Comparison of ENCODE assay signal across 27 cellular contexts in genomic region chr2:202118168-202118567, GRCh38. TPM values are rescaled to one million over a fixed set of nuclear protein-coding genes. Genes with fewer than 3 reads are reported as not detected.
"Had no signal": no experiment of that assay in that cellular context is flagged by ENCODE, and none has a peak within 500 bp of the region (broad histone marks: within the 10 kb centered on the region; RNA-seq: fewer than 3 reads in every experiment).

No MANE protein-coding gene starts in this region.

- H3K36me3 ChIP-seq: left lung, lower lobe of right lung, pancreas, prostate gland, sigmoid colon, spleen, thyroid gland, transverse colon, upper lobe of left lung, vagina had no signal

- H3K9me3 ChIP-seq: lower lobe of right lung, pancreas, prostate gland, sigmoid colon, testis, thyroid gland, transverse colon, upper lobe of left lung, vagina had no signal

- H3K27me3 ChIP-seq: left lung, pancreas, sigmoid colon, testis, thyroid gland, transverse colon, upper lobe of left lung, vagina had no signal

- ATAC-seq: left colon; left lung; lower lobe of right lung; natural killer cell; pancreas; right cardiac atrium; stimulated activated effector memory CD8-positive, alpha-beta T cell treated with anti-CD3 and anti-CD28 coated beads, Interleukin-12 subunit alpha, Interleukin-12 subunit beta, amount 100 ng/mL, for 72 hours had no signal

- H3K27ac ChIP-seq: left lung, lower lobe of right lung, pancreas, prostate gland, sigmoid colon, spleen, testis, thyroid gland, transverse colon, upper lobe of left lung, vagina had no signal

- H3K4me3 ChIP-seq: left lung, lower lobe of right lung, pancreas, prostate gland, sigmoid colon, spleen, testis, thyroid gland, transverse colon, upper lobe of left lung, vagina had no signal

- DNase-seq: hypothalamus; immature natural killer cell; kidney; left colon; left lung; lower lobe of right lung; naive B cell; natural killer cell; nephron progenitor cell; pancreas; posterior cingulate gyrus; retina; right cardiac atrium; sigmoid colon; small intestine; spleen; stimulated activated CD4-positive, alpha-beta T cell treated with anti-CD3 and anti-CD28 coated beads, Interleukin-4, amount 100 ng/mL, for 24 hours; stimulated activated naive CD4-positive, alpha-beta T cell; testis; thyroid gland; transverse colon; upper lobe of left lung had no signal

- H3K4me1 ChIP-seq: pancreas, prostate gland, sigmoid colon, testis, transverse colon had no signal

RNA-seq across cellular contexts. Expression of gene KIAA2012, which starts 45.1 kb away (rescaled TPM):
- total RNA-seq: kidney, mononuclear cell, natural killer cell, osteoblast, pancreas, right cardiac atrium, spleen, thyroid gland, transverse colon, vagina had no signal
